27 cellular contexts compared by ENCODE assay signal in the genomic region with DNA sequence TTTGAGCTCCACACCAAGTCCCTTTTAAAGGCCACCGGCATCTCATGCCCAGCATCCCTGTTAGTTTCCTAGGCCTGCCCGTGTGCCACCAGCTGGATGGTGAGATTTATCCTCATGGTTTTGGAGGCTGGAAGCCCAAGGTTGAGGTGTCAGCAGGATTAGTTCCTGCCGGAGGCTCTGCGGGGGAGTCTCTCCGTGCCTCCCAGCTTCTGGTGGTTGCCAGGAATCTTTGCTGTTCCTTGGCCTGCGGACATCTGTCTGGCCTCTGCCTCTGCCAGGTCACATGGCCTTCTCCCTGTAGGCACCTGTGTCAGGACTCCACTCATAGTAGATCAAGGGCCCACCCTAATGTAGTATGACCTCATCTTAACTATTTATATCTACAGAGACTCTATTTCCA. TPM values are rescaled to one million over a fixed set of nuclear protein-coding genes. Genes with fewer than 3 reads are reported as not detected.
DNase-seq lines count a peak whose midpoint lies in the region; ATAC-seq and TF ChIP-seq lines count a peak whose summit lies in the region.
"Had no signal": no experiment of that assay in that cellular context is flagged by ENCODE, and none has a peak within 500 bp of the region (broad histone marks: within the 10 kb centered on the region; RNA-seq: fewer than 3 reads in every experiment).

No MANE protein-coding gene starts in this region.

- H4K20me1 ChIP-seq in smooth muscle cell (ENCODE audit: low read depth) = no peaks in the 10 kb centered on the region

- H3K36me3 Mint-ChIP-seq in activated CD4-positive, alpha-beta T cell treated with anti-CD3 and anti-CD28 coated beads for 36 hours (ENCODE audit: low read depth) = peaks cover 43% of the 10 kb centered on the region
- H3K36me3 Mint-ChIP-seq in activated naive CD8-positive, alpha-beta T cell treated with anti-CD3 and anti-CD28 coated beads for 36 hours = peaks cover 20% of the 10 kb centered on the region

- peak overlapping the region; percentile 80 for H3K27ac Mint-ChIP-seq in activated CD4-positive, alpha-beta T cell treated with anti-CD3 and anti-CD28 coated beads for 36 hours
- peak overlapping the region; percentile 82 for H3K27ac Mint-ChIP-seq in activated naive CD8-positive, alpha-beta T cell treated with anti-CD3 and anti-CD28 coated beads for 36 hours

- no peak overlapping the region for H2AFZ ChIP-seq in smooth muscle cell (ENCODE audit: low read depth)

- no peak overlapping the region for H3K4me3 Mint-ChIP-seq in activated CD4-positive, alpha-beta T cell treated with anti-CD3 and anti-CD28 coated beads for 36 hours
- H3K4me3 Mint-ChIP-seq in activated naive CD8-positive, alpha-beta T cell treated with anti-CD3 and anti-CD28 coated beads for 36 hours = no peak overlapping the region
- H3K4me3 Mint-ChIP-seq: HFFc6, T-cell had no signal

- no peaks in the 10 kb centered on the region for H3F3A ChIP-seq in smooth muscle cell (ENCODE audit: low read depth)

- no peak overlapping the region for H3K4me2 ChIP-seq in smooth muscle cell

- H3K9me3 Mint-ChIP-seq in activated CD4-positive, alpha-beta T cell treated with anti-CD3 and anti-CD28 coated beads for 36 hours (ENCODE audit: low read depth) = no peaks in the 10 kb centered on the region
- H3K9me3 Mint-ChIP-seq in activated naive CD8-positive, alpha-beta T cell treated with anti-CD3 and anti-CD28 coated beads for 36 hours = no peaks in the 10 kb centered on the region
- H3K9me3 Mint-ChIP-seq: HFFc6, T-cell had no signal

- H3K9me3 ChIP-seq in left ventricle myocardium inferior (replicated peaks) (no peaks in the 10 kb centered on the region), skeletal muscle tissue (ENCODE audit: control insufficient read depth in 3 of 3, low read length in 3 of 3) (no peaks in the 10 kb centered on the region), smooth muscle cell (replicated peaks; ENCODE audit: low read depth) (no peaks in the 10 kb centered on the region)
- H3K9me3 ChIP-seq: BE2C, mucosa of descending colon had no signal

- no peaks in the 10 kb centered on the region for H3K79me2 ChIP-seq in smooth muscle cell (ENCODE audit: low read depth)

- H3K27ac ChIP-seq in left ventricle myocardium inferior (replicated peaks) (peak overlapping the region; percentile 91), skeletal muscle tissue (ENCODE audit: low read depth, low read length) (peak overlapping the region; percentile 59), smooth muscle cell (ENCODE audit: low read depth) (no peak overlapping the region)
- H3K27ac ChIP-seq: foreskin keratinocyte, skin epidermis had no signal

- no peak for DNase-seq in activated CD4-positive, alpha-beta T cell treated with anti-CD3 and anti-CD28 coated beads for 36 hours
- no peak for DNase-seq in activated CD4-positive, alpha-beta T cell treated with anti-CD3 and anti-CD28 coated beads for 1 hour
- no peak for DNase-seq in activated naive CD8-positive, alpha-beta T cell treated with anti-CD3 and anti-CD28 coated beads for 36 hours
- DNase-seq in left ventricle myocardium inferior = no peak
- no peak for DNase-seq in smooth muscle cell (lab: John Stamatoyannopoulos, UW; ENCODE audit: unreplicated experiment)
- no peak for DNase-seq in NCI-H1436 treated with DMSO at 0.1 percent for 48 hours (lab: John Stamatoyannopoulos, UW)
- DNase-seq: 8988T; activated CD8-positive, alpha-beta memory T cell treated with anti-CD3 and anti-CD28 coated beads for 24 hours; activated effector memory CD4-positive, alpha-beta T cell treated with Interleukin-2 at 50 U/mL for 16 hours; BE2C; cortex of kidney; foreskin keratinocyte; GDM1; HFFc6; Karpas-422; left cardiac atrium; NCI-H1092; NCI-H524 treated with DMSO at 0.1 percent for 48 hours; SHP77; stimulated activated CD4-positive, alpha-beta T cell treated with anti-CD3 and anti-CD28 coated beads, Interleukin-4, amount 100 ng/mL, for 4 hours; T-cell; trophoblast cell had no signal

- CTCF ChIA-PET in activated CD4-positive, alpha-beta T cell treated with anti-CD3 and anti-CD28 coated beads for 36 hours (lab: Charles Lee) = no interaction called here

- H3K4me1 ChIP-seq in left ventricle myocardium inferior = peaks cover 98% of the 10 kb centered on the region
- peaks cover 49 to 61% (median 59%) of the 10 kb centered on the region in 3 donors for H3K4me1 ChIP-seq in skeletal muscle tissue (ENCODE audit: control insufficient read depth in 3 of 3, insufficient read depth in 3 of 3, low read length in 3 of 3)
- H3K4me1 ChIP-seq in smooth muscle cell (ENCODE audit: low read depth) = peaks cover 4% of the 10 kb centered on the region
- H3K4me1 ChIP-seq: BE2C, foreskin keratinocyte had no signal

- ATAC-seq in activated CD4-positive, alpha-beta T cell treated with anti-CD3 and anti-CD28 coated beads for 36 hours = no peak
- ATAC-seq in HG03280 (IDR thresholded peaks at IDR 0.05; ENCODE audit: unreplicated experiment) = no peak
- ATAC-seq: foreskin keratinocyte, GM12878, mucosa of descending colon, T-cell had no signal

- POLR2A ChIA-PET in activated CD4-positive, alpha-beta T cell treated with anti-CD3 and anti-CD28 coated beads for 36 hours (lab: Charles Lee) = no interaction called here

- no peaks in the 10 kb centered on the region for H3K27me3 Mint-ChIP-seq in activated CD4-positive, alpha-beta T cell treated with anti-CD3 and anti-CD28 coated beads for 36 hours
- no peaks in the 10 kb centered on the region for H3K27me3 Mint-ChIP-seq in activated naive CD8-positive, alpha-beta T cell treated with anti-CD3 and anti-CD28 coated beads for 36 hours
- H3K27me3 Mint-ChIP-seq: T-cell had no signal

- H3K9ac ChIP-seq in skeletal muscle tissue (ENCODE audit: low read depth in 1 of 3, low read length in 3 of 3) (peak overlapping the region in 2 of 3 donors; percentile 17 to 46), smooth muscle cell (ENCODE audit: low read depth) (no peak overlapping the region)

- WGBS in smooth muscle cell (ENCODE audit: low lambda C conversion rate) = 90% methylated on average over 6 of the region's 6 CpGs

- H3K36me3 ChIP-seq in left ventricle myocardium inferior (peaks cover 86% of the 10 kb centered on the region), skeletal muscle tissue (ENCODE audit: control insufficient read depth in 3 of 3, insufficient read depth in 3 of 3, low read length in 3 of 3) (peaks cover 49 to 61% (median 57%) of the 10 kb centered on the region in 3 donors), smooth muscle cell (ENCODE audit: low read depth) (no peaks in the 10 kb centered on the region)

- no peak overlapping the region for H3K4me3 ChIP-seq in left ventricle myocardium inferior
- H3K4me3 ChIP-seq in skeletal muscle tissue (ENCODE audit: low read length in 3 of 3) = peak overlapping the region in 1 of 3 donors; percentile 13
- H3K4me3 ChIP-seq in smooth muscle cell = no peak overlapping the region
- H3K4me3 ChIP-seq: GM12878, mucosa of descending colon, skin epidermis had no signal

- peaks cover 6% of the 10 kb centered on the region for H3K4me1 Mint-ChIP-seq in activated CD4-positive, alpha-beta T cell treated with anti-CD3 and anti-CD28 coated beads for 36 hours
- peaks cover 9% of the 10 kb centered on the region for H3K4me1 Mint-ChIP-seq in activated naive CD8-positive, alpha-beta T cell treated with anti-CD3 and anti-CD28 coated beads for 36 hours

- intact Hi-C loops in activated CD4-positive, alpha-beta T cell treated with anti-CD3 and anti-CD28 coated beads for 36 hours (cut with DNase I, micrococcal nuclease) = no loop called here
- intact Hi-C loops in left ventricle myocardium inferior (cut with micrococcal nuclease) = no loop called here

- no peak for TF ChIP-seq CTCF in left ventricle myocardium inferior (IDR thresholded peaks at IDR 0.05; ENCODE audit: borderline replicate concordance)
- no peak for TF ChIP-seq CTCF in smooth muscle cell (IDR thresholded peaks at IDR 0.05; ENCODE audit: borderline replicate concordance, insufficient read depth, poor library complexity, severe bottlenecking)

- H3K27me3 ChIP-seq in left ventricle myocardium inferior (ENCODE audit: low read depth) = no peaks in the 10 kb centered on the region
- H3K27me3 ChIP-seq in skeletal muscle tissue (ENCODE audit: control insufficient read depth in 3 of 3, insufficient read depth in 3 of 3, low read length in 3 of 3) = no peaks in the 10 kb centered on the region
- no peaks in the 10 kb centered on the region for H3K27me3 ChIP-seq in smooth muscle cell (ENCODE audit: low read depth)
- H3K27me3 ChIP-seq: BE2C, foreskin keratinocyte had no signal

RNA-seq across cellular contexts. Expression of gene JADE2, which starts 45.4 kb away (rescaled TPM):
- 10 to 100 TPM; 58.1 to 68.0 TPM for total RNA-seq in activated CD4-positive, alpha-beta T cell treated with anti-CD3 and anti-CD28 coated beads for 36 hours
- 10 to 100 TPM; 80.2 to 80.3 TPM for total RNA-seq in activated naive CD8-positive, alpha-beta T cell treated with anti-CD3 and anti-CD28 coated beads for 36 hours
- 26.3 TPM for total RNA-seq in left ventricle myocardium inferior
- 1.6 TPM for total RNA-seq in skeletal muscle tissue
- total RNA-seq in smooth muscle cell = 5.0 and 18.0 TPM in 2 replicates
- 4.3 and 5.5 TPM in 2 replicates for polyA plus RNA-seq in smooth muscle cell
